Comparison of ENCODE assay signal across 8 cellular contexts in the genomic region with DNA sequence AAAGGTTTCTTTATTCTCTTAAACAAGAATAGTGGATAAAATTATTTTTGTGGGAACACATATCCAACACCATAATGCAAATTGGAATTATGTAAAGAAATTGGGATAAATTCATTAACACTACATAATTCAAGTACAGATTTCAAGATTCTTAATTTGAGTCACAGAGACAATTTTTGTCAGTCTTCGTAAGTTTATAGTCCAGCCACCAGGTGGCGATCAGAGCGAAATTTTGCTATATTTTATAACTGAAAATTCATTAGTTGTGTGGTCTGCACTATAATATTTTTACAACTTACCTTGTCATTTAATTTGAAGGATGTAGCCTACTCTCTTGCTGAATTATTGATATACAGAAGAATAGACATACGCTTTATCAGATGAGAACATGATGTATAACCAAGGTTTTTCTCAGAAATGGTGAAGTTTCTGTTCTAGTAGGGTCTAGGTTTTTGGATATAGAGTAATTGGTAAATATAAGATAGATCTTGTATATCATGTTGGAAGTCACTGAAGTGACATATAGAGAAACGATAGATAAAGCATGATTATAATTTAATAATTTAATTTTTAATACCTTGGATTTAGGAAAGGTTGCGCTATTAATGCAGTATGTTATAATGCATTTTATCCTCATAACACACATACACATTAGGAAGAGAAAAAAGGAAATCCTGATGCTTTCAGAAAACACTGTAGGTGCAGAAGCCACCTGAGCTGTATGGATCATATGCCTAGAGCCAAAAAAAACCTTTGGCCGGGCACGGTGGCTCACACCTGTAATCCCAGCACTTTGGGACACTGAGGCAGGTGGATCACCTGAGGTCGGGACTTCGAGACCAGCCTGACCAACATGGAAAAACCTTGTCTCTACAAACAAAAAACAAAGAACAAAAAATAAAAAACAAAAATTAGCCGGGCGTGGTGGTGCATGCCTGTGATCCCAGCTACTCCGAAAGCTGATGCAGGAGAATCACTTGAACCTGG. TPM values are rescaled to one million over a fixed set of nuclear protein-coding genes. Genes with fewer than 3 reads are reported as not detected.
A peak's percentile ranks its signal among the peaks of the same experiment; 100 is the strongest.
DNase-seq lines count a peak whose midpoint lies in the region; ATAC-seq and TF ChIP-seq lines count a peak whose summit lies in the region.

No MANE protein-coding gene starts in this region.

- H3K4me1 ChIP-seq in breast epithelium (no peaks in the 10 kb centered on the region), lung (ENCODE audit: control insufficient read depth in 2 of 2, insufficient read depth in 2 of 2, low read length in 2 of 2) (peaks cover 3 to 4% of the 10 kb centered on the region in 2 donors)

- H3K36me3 ChIP-seq in SK-N-MC (ENCODE audit: insufficient read depth, low read length): no peaks in the 10 kb centered on the region
- no peaks in the 10 kb centered on the region for H3K36me3 ChIP-seq in breast epithelium
- no peaks in the 10 kb centered on the region for H3K36me3 ChIP-seq in lung (ENCODE audit: control insufficient read depth in 2 of 2, insufficient read depth in 2 of 2, low read length in 2 of 2)

- intact Hi-C loops in breast epithelium (cut with DNase I; ENCODE audit: low total_unique reads): no loop called here

- no peaks in the 10 kb centered on the region for H3K27me3 ChIP-seq in breast epithelium
- H3K27me3 ChIP-seq in lung (ENCODE audit: control insufficient read depth, insufficient read depth): no peaks in the 10 kb centered on the region

- H3K9me3 ChIP-seq in SK-N-MC (ENCODE audit: low read depth, low read length) (no peaks in the 10 kb centered on the region), breast epithelium (no peaks in the 10 kb centered on the region), lung (ENCODE audit: control insufficient read depth in 2 of 2, insufficient read depth in 1 of 2, low read length in 1 of 2) (no peaks in the 10 kb centered on the region)

- no peak for TF ChIP-seq POLR2A in breast epithelium (IDR thresholded peaks at IDR 0.05)

- H3K9ac ChIP-seq in SK-N-MC (ENCODE audit: insufficient read length): no peak overlapping the region

- ATAC-seq in HG03558 (IDR thresholded peaks at IDR 0.05; ENCODE audit: extremely low read depth, unreplicated experiment) (peak; percentile 54), lung (ENCODE audit: insufficient read depth, low FRiP score) (peak; percentile 34), GM18517 (IDR thresholded peaks at IDR 0.05; ENCODE audit: unreplicated experiment) (no peak)

- H3K4me3 ChIP-seq in SK-N-MC (no peak overlapping the region), breast epithelium (no peak overlapping the region), lung (no peak overlapping the region)

- WGBS in lung, 2 donors: 75 to 78% methylated on average over 13 of the region's 13 CpGs

- H3K27ac ChIP-seq in SK-N-MC: no peak overlapping the region
- no peak overlapping the region for H3K27ac ChIP-seq in breast epithelium
- no peak overlapping the region for H3K27ac ChIP-seq in lung (ENCODE audit: low read depth in 1 of 2, low read length in 1 of 2)

- TF ChIP-seq CTCF in breast epithelium (IDR thresholded peaks at IDR 0.05) (peak; percentile 53 to 68 (median 66)), lung (IDR thresholded peaks at IDR 0.05; ENCODE audit: control extremely low read depth, extremely low read depth) (peak; percentile 50)

- DNase-seq in NOMO-1 treated with DMSO at 0.1 percent for 48 hours (lab: John Stamatoyannopoulos, UW; ENCODE audit: unreplicated experiment) (peak; percentile 37), NOMO-1 treated with dmso at 0.1 percent for 144 hours (lab: John Stamatoyannopoulos, UW; ENCODE audit: unreplicated experiment) (no peak), SK-N-MC (ENCODE audit: low read depth, low spot score) (peak; percentile 45), breast epithelium (ENCODE audit: low spot score in 2 of 2) (no peak), lung (ENCODE audit: low spot score) (no peak), superior temporal gyrus (ENCODE audit: extremely low spot score) (peak; percentile 80)

RNA-seq across cellular contexts. Expression of a gene that starts 31.7 kb away (rescaled TPM):
- 10 to 100 TPM; 62.2 to 85.5 (median 70.5) TPM for total RNA-seq in breast epithelium
- 10 to 100 TPM; 23.4 to 95.2 TPM for total RNA-seq in lung
- 10 to 100 TPM; 10.8 to 18.3 TPM for polyA plus RNA-seq in lung

RNA-seq across cellular contexts. Expression of a gene that starts 58.2 kb away (rescaled TPM):
- total RNA-seq in breast epithelium: 10 to 100 TPM; 33.2 to 71.5 (median 35.7) TPM
- total RNA-seq in lung: 10 to 100 TPM; 24.7 to 73.9 TPM
- polyA plus RNA-seq in lung: 10 to 100 TPM; 17.8 to 20.7 TPM

Comparison
In these comparisons a context has a peak if more than half of its experiments do, and no peak if none do; other contexts are left out.
1. DNase-seq: peak in NOMO-1 treated with DMSO at 0.1 percent for 48 hours (single experiment), SK-N-MC (single experiment) and superior temporal gyrus (single experiment); none in NOMO-1 treated with dmso at 0.1 percent for 144 hours (single experiment), breast epithelium (0 of 2) and lung (single experiment).